Comparison of ENCODE assay signal across 13 cellular contexts in genomic region chr2:60535392-60536312, GRCh38. TPM values are rescaled to one million over a fixed set of nuclear protein-coding genes. Genes with fewer than 3 reads are reported as not detected.
A peak's percentile ranks its signal among the peaks of the same experiment; 100 is the strongest.
DNase-seq lines count a peak whose midpoint lies in the region; ATAC-seq, FAIRE-seq and TF ChIP-seq lines count a peak whose summit lies in the region.
"Had no signal": no experiment of that assay in that cellular context is flagged by ENCODE, and none has a peak within 500 bp of the region (broad histone marks: within the 10 kb centered on the region; RNA-seq: fewer than 3 reads in every experiment).

No MANE protein-coding gene starts in this region.

- dilution Hi-C loops in keratinocyte (cut with MboI; ENCODE audit: extremely low pct_ligation_motif_present, low sequenced_read_pairs), result no loop called here

- H3K9ac ChIP-seq in keratinocyte (ENCODE audit: control insufficient read depth, extremely low read depth, insufficient read depth, low read length), result peak overlapping the region; percentile 29

- H3K79me2 ChIP-seq in keratinocyte (ENCODE audit: control insufficient read depth, insufficient read depth, low read length), result peaks cover 45% of the 10 kb centered on the region

- no peak for DNase-seq in keratinocyte (ENCODE audit: low read depth, low spot score)
- no peak for DNase-seq in T-helper 2 cell
- DNase-seq in cerebellar cortex (ENCODE audit: low spot score), result no peak
- no peak for DNase-seq in DMS53 treated with DMSO at 0.1 percent for 48 hours (lab: John Stamatoyannopoulos, UW; ENCODE audit: unreplicated experiment)
- DNase-seq in hippocampal formation (lab: John Stamatoyannopoulos, UW), result no peak
- DNase-seq: foreskin fibroblast; NCI-H1436; stimulated activated CD4-positive, alpha-beta T cell treated with anti-CD3 and anti-CD28 coated beads, Interleukin-1b, Interleukin-23, amount 100 ng/mL, for 48 hours; uterus had no signal

- H2AFZ ChIP-seq in keratinocyte (ENCODE audit: control insufficient read depth, low read length), result peak overlapping the region; percentile 50

- no peaks in the 10 kb centered on the region for H3K27me3 ChIP-seq in keratinocyte (ENCODE audit: control insufficient read depth, extremely low read depth, insufficient read depth, low read length)

- H3K9me1 ChIP-seq in keratinocyte (ENCODE audit: control insufficient read depth, extremely low read depth, insufficient read depth, low read length), result no peaks in the 10 kb centered on the region

- peak overlapping the region; percentile 63 for H3K27ac ChIP-seq in keratinocyte (ENCODE audit: control insufficient read depth, insufficient read depth, low read length)
- H3K27ac ChIP-seq: uterus had no signal

- TF ChIP-seq CTCF in keratinocyte (optimal IDR thresholded peaks at IDR 0.05 in 1 of 3, IDR thresholded peaks at IDR 0.05 in 1 of 3, conservative IDR thresholded peaks at IDR 0.05 in 1 of 3; ENCODE audit: extremely low read depth in 1 of 3, insufficient read depth in 2 of 3, low read length in 3 of 3), result no peak

- no peaks in the 10 kb centered on the region for H3K9me3 ChIP-seq in keratinocyte (ENCODE audit: control insufficient read depth, low read depth, low read length)
- H3K9me3 ChIP-seq: HAP-1, uterus had no signal

- FAIRE-seq in keratinocyte (lab: Jason Lieb, UNC), result peak; percentile 36

- H4K20me1 ChIP-seq in keratinocyte (ENCODE audit: control insufficient read depth, extremely low read depth, insufficient read depth, low read length), result no peaks in the 10 kb centered on the region

- peak overlapping the region; percentile 86 for H3K4me2 ChIP-seq in keratinocyte (ENCODE audit: control insufficient read depth, extremely low read depth, insufficient read depth, low read depth, low read length)

- peak overlapping the region in 2 of 3 experiments; percentile 20 to 41 for H3K4me3 ChIP-seq in keratinocyte (ENCODE audit: control insufficient read depth in 2 of 3, extremely low read depth in 1 of 3, insufficient read depth in 2 of 3, low read depth in 1 of 3, low read length in 3 of 3)
- H3K4me3 ChIP-seq: HAP-1, uterus had no signal

- H3K36me3 ChIP-seq in keratinocyte (ENCODE audit: control insufficient read depth in 2 of 2, extremely low read depth in 1 of 2, insufficient read depth in 2 of 2, low read length in 2 of 2), result no peaks in the 10 kb centered on the region
- H3K36me3 ChIP-seq: HAP-1, uterus had no signal

- peak; percentile 53 for ATAC-seq in GM18520 (IDR thresholded peaks at IDR 0.05; ENCODE audit: unreplicated experiment)
- ATAC-seq in GM21529 (IDR thresholded peaks at IDR 0.05; ENCODE audit: unreplicated experiment), result peak; percentile 72
- peak; percentile 75 for ATAC-seq in HG03159 (IDR thresholded peaks at IDR 0.05; ENCODE audit: unreplicated experiment)

- peaks cover 95% of the 10 kb centered on the region for H3K4me1 ChIP-seq in keratinocyte (ENCODE audit: control insufficient read depth, extremely low read depth, insufficient read depth, low read length)
- H3K4me1 ChIP-seq: uterus had no signal

RNA-seq across cellular contexts. Expression of gene BCL11A, which starts 17.8 kb away (rescaled TPM):
- 3.8 to 5.3 TPM (median 5.0 TPM) in 3 replicates for polyA plus RNA-seq in keratinocyte
- 6.4 TPM for polyA plus RNA-seq in keratinocyte (2011; ENCODE audit: low read depth)
- polyA plus RNA-seq in keratinocyte (2011; cell fraction: cytosol; rRNA removed), result 2.9 and 3.7 TPM in 2 replicates
- polyA plus RNA-seq in keratinocyte (2011; cell fraction: nucleus; rRNA removed), result 10.2 and 12.2 TPM in 2 replicates
- polyA plus RNA-seq in keratinocyte (2012; ENCODE audit: low replicate concordance), result 4.8 and 12.4 TPM in 2 replicates
- 9.7 to 17.6 TPM (median 12.8 TPM) in 3 replicates for polyA minus RNA-seq in keratinocyte
- polyA minus RNA-seq in keratinocyte (2011; cell fraction: cytosol; rRNA and poly(A)+ RNA removed), result 4.2 TPM
- polyA minus RNA-seq in keratinocyte (2011; cell fraction: nucleus; rRNA and poly(A)+ RNA removed), result 10.6 and 20.9 TPM in 2 replicates
